ENCODE assay signal across 1 cellular context in the genomic region with DNA sequence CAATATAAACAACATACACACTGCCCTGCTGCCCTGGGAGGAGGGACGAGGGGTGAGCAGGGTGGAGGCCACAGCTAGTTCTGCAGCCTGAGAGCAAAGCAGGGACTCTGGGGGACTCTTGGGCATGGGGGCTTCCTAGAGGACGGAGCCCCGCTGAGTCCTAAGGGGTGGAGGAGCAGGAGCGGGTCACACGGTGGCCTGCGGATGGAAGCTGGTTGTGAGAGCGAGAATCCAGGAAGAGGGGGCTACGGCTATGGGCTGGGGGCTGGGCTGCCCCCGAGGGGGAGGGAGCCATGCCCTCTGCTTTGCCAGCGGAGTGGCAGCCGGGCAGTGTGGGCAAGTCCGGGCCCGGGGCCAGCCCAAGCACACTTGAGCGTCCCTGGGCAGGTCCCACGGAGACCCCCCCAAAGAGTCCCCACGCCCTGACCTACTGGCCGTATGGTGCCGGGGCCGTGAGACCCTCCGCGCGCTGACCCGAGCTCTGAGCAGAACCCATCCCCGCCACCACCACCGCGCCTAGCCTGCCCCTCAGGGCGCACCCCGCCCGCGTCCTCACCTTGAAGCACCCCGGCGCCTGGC.
TF ChIP-seq lines count a peak whose summit lies in the region.

No MANE protein-coding gene starts in this region.

TF ChIP-seq in IMR-90, 13 proteins besides CTCF, POLR2A, EP300 and RAD21:
- no peak for TF ChIP-seq NFE2L2 (IDR thresholded peaks at IDR 0.05; ENCODE audit: low read depth, low read length)
- no peak for TF ChIP-seq CHD1 (IDR thresholded peaks at IDR 0.05; ENCODE audit: low read depth, low read length)
- TF ChIP-seq, protein P1, sequence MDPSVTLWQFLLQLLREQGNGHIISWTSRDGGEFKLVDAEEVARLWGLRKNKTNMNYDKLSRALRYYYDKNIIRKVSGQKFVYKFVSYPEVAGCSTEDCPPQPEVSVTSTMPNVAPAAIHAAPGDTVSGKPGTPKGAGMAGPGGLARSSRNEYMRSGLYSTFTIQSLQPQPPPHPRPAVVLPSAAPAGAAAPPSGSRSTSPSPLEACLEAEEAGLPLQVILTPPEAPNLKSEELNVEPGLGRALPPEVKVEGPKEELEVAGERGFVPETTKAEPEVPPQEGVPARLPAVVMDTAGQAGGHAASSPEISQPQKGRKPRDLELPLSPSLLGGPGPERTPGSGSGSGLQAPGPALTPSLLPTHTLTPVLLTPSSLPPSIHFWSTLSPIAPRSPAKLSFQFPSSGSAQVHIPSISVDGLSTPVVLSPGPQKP (IDR thresholded peaks at IDR 0.05; ENCODE audit: borderline replicate concordance, low read depth, low read length): no peak
- no peak for TF ChIP-seq RFX5 (IDR thresholded peaks at IDR 0.05; ENCODE audit: low read depth, low read length)
- TF ChIP-seq MAFK (IDR thresholded peaks at IDR 0.05; ENCODE audit: low read depth, low read length): no peak
- no peak for TF ChIP-seq BHLHE40 (IDR thresholded peaks at IDR 0.05; ENCODE audit: low read depth, low read length)
- no peak for TF ChIP-seq MAZ (IDR thresholded peaks at IDR 0.05; ENCODE audit: borderline replicate concordance, low read depth, low read length)
- no peak for TF ChIP-seq FOS (IDR thresholded peaks at IDR 0.05; ENCODE audit: low read depth, low read length)
- TF ChIP-seq SMC3 (IDR thresholded peaks at IDR 0.05; ENCODE audit: low read depth, low read length): no peak
- no peak for TF ChIP-seq RCOR1 (IDR thresholded peaks at IDR 0.05; ENCODE audit: insufficient replicate concordance, low read length)
- no peak for TF ChIP-seq CEBPB (IDR thresholded peaks at IDR 0.05; ENCODE audit: low read depth, low read length)
- TF ChIP-seq, protein P2, sequence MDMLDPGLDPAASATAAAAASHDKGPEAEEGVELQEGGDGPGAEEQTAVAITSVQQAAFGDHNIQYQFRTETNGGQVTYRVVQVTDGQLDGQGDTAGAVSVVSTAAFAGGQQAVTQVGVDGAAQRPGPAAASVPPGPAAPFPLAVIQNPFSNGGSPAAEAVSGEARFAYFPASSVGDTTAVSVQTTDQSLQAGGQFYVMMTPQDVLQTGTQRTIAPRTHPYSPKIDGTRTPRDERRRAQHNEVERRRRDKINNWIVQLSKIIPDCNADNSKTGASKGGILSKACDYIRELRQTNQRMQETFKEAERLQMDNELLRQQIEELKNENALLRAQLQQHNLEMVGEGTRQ (IDR thresholded peaks at IDR 0.05; ENCODE audit: low read depth, low read length): no peak
- TF ChIP-seq MXI1 (IDR thresholded peaks at IDR 0.05; ENCODE audit: borderline replicate concordance, low read depth, low read length): no peak
